In genomic region chr17:41919165-41919817, GRCh38 we compare ENCODE assay signal across 8 cellular contexts. TPM values are rescaled to one million over a fixed set of nuclear protein-coding genes. Genes with fewer than 3 reads are reported as not detected.
A peak's percentile ranks its signal among the peaks of the same experiment; 100 is the strongest.
DNase-seq lines count a peak whose midpoint lies in the region; ATAC-seq, FAIRE-seq and TF ChIP-seq lines count a peak whose summit lies in the region.

No MANE protein-coding gene starts in this region.

- H3K23ac ChIP-seq in H9 (ENCODE audit: insufficient read length, low read depth, low read length) = no peak overlapping the region

- H3K9me3 Mint-ChIP-seq in H9 = no peaks in the 10 kb centered on the region
- no peaks in the 10 kb centered on the region for H3K9me3 Mint-ChIP-seq in stimulated activated memory B cell treated with anti-CD40 and anti-IgM and Interleukin-4, amounts not matched to agents 10 μg/mL and 1 μg/mL and 100 μg/mL, for 72 hours

- peaks cover 11% of the 10 kb centered on the region for H3K23me2 ChIP-seq in H9 (ENCODE audit: insufficient read length, low read depth, low read length, poor library complexity, severe bottlenecking)

- peak overlapping the region; percentile 72 for H3K14ac ChIP-seq in H9 (ENCODE audit: insufficient read depth, low read length)

- TF ChIP-seq CTCF in H9 (conservative IDR thresholded peaks at IDR 0.05) (no peak), body of pancreas (IDR thresholded peaks at IDR 0.05) (no peak), keratinocyte (optimal IDR thresholded peaks at IDR 0.05 in 1 of 3, IDR thresholded peaks at IDR 0.05 in 1 of 3, conservative IDR thresholded peaks at IDR 0.05 in 1 of 3; ENCODE audit: extremely low read depth in 1 of 3, insufficient read depth in 2 of 3, low read length in 3 of 3) (no peak)

- H3K9me1 ChIP-seq in keratinocyte (ENCODE audit: control insufficient read depth, extremely low read depth, insufficient read depth, low read length) = peaks cover 8% of the 10 kb centered on the region

- H3K9ac ChIP-seq in H9 (ENCODE audit: extremely low read depth, insufficient read length, low read length) = peak overlapping the region; percentile 71
- H3K9ac ChIP-seq in keratinocyte (ENCODE audit: control insufficient read depth, extremely low read depth, insufficient read depth, low read length) = peak overlapping the region; percentile 70

- peaks cover 8% of the 10 kb centered on the region; the same call in 1 of the 2 replicates for H3K4me1 ChIP-seq in H9 (ENCODE audit: insufficient read depth, low read length)
- peaks cover 41% of the 10 kb centered on the region for H3K4me1 ChIP-seq in body of pancreas
- peaks cover 37% of the 10 kb centered on the region for H3K4me1 ChIP-seq in keratinocyte (ENCODE audit: control insufficient read depth, extremely low read depth, insufficient read depth, low read length)

- peaks cover 3% of the 10 kb centered on the region for H4K20me1 ChIP-seq in H9 (ENCODE audit: control insufficient read depth, insufficient read depth, insufficient read length)
- peaks cover 34% of the 10 kb centered on the region for H4K20me1 ChIP-seq in keratinocyte (ENCODE audit: control insufficient read depth, extremely low read depth, insufficient read depth, low read length)

- no peak overlapping the region for H3K4ac ChIP-seq in H9 (ENCODE audit: low read depth, low read length)

- no peak overlapping the region for H3K56ac ChIP-seq in H9 (ENCODE audit: insufficient read length, low read depth, low read length)

- peak overlapping the region; percentile 24 for H3K18ac ChIP-seq in H9 (ENCODE audit: insufficient read length, low read depth, low read length)

- no peaks in the 10 kb centered on the region for H3K36me3 ChIP-seq in body of pancreas (replicated peaks in 1 of 2; ENCODE audit: insufficient read depth in 1 of 2, low read depth in 2 of 2)
- H3K36me3 ChIP-seq in keratinocyte (ENCODE audit: control insufficient read depth in 2 of 2, extremely low read depth in 1 of 2, insufficient read depth in 2 of 2, low read length in 2 of 2) = peaks cover 10 to 13% of the 10 kb centered on the region in 2 experiments

- no peak overlapping the region for H4K8ac ChIP-seq in H9 (replicated peaks; ENCODE audit: insufficient read length, low read depth, low read length)

- peak overlapping the region; percentile 14 for H2BK5ac ChIP-seq in H9 (ENCODE audit: insufficient read length, low read length)

- H3K4me3 ChIP-seq in body of pancreas (peak overlapping the region in 1 of 2 donors; percentile 87), keratinocyte (ENCODE audit: control insufficient read depth in 2 of 3, extremely low read depth in 1 of 3, insufficient read depth in 2 of 3, low read depth in 1 of 3, low read length in 3 of 3) (peak overlapping the region; percentile 50 to 87 (median 72))

- peak overlapping the region; percentile 46 to 96 (median 94) for H3K27ac Mint-ChIP-seq in H9
- peak overlapping the region; percentile 88 for H3K27ac Mint-ChIP-seq in stimulated activated memory B cell treated with anti-CD40 and anti-IgM and Interleukin-4, amounts not matched to agents 10 μg/mL and 1 μg/mL and 100 μg/mL, for 72 hours

- no peak overlapping the region for H4K91ac ChIP-seq in H9 (ENCODE audit: insufficient read length, low read depth, low read length)

- no peak overlapping the region for H2BK20ac ChIP-seq in H9 (ENCODE audit: low read depth, low read length, poor library complexity, severe bottlenecking)

- H2BK120ac ChIP-seq in H9 (ENCODE audit: low read depth, low read length, poor library complexity, severe bottlenecking) = no peak overlapping the region

- no peak overlapping the region for H2BK12ac ChIP-seq in H9 (ENCODE audit: insufficient read length, low read depth, low read length)

- H3K27me3 Mint-ChIP-seq in H9 (ENCODE audit: low read depth) = no peaks in the 10 kb centered on the region
- no peaks in the 10 kb centered on the region for H3K27me3 Mint-ChIP-seq in stimulated activated memory B cell treated with anti-CD40 and anti-IgM and Interleukin-4, amounts not matched to agents 10 μg/mL and 1 μg/mL and 100 μg/mL, for 72 hours

- TF ChIP-seq POLR2A in body of pancreas (IDR thresholded peaks at IDR 0.05) = no peak

- no peak overlapping the region for H4K5ac ChIP-seq in H9 (ENCODE audit: insufficient read length, low read depth, low read length)

- no peaks in the 10 kb centered on the region for H3K9me3 ChIP-seq in H9 (ENCODE audit: control insufficient read depth, low read depth, low read length)
- no peaks in the 10 kb centered on the region for H3K9me3 ChIP-seq in body of pancreas
- no peaks in the 10 kb centered on the region for H3K9me3 ChIP-seq in keratinocyte (ENCODE audit: control insufficient read depth, low read depth, low read length)

- peaks cover 36 to 43% of the 10 kb centered on the region in 2 experiments for H3K4me1 Mint-ChIP-seq in H9
- H3K4me1 Mint-ChIP-seq in stimulated activated memory B cell treated with anti-CD40 and anti-IgM and Interleukin-4, amounts not matched to agents 10 μg/mL and 1 μg/mL and 100 μg/mL, for 72 hours = peaks cover 32% of the 10 kb centered on the region

- H3K4me2 ChIP-seq in H9 (ENCODE audit: insufficient read depth, insufficient read length, low read length) = peak overlapping the region; percentile 86
- peak overlapping the region; percentile 72 for H3K4me2 ChIP-seq in keratinocyte (ENCODE audit: control insufficient read depth, extremely low read depth, insufficient read depth, low read depth, low read length)

- H3K27ac ChIP-seq in H9 (ENCODE audit: insufficient read length, low read depth, low read length) = peak overlapping the region; percentile 40
- peak overlapping the region; percentile 85 to 96 (median 91) for H3K27ac ChIP-seq in body of pancreas
- H3K27ac ChIP-seq in keratinocyte (ENCODE audit: control insufficient read depth, insufficient read depth, low read length) = peak overlapping the region; percentile 54

- no peak overlapping the region for H2AK5ac ChIP-seq in H9 (ENCODE audit: insufficient read length, low read length)

- peak; percentile 30 for DNase-seq in COLO668 (lab: John Stamatoyannopoulos, UW; ENCODE audit: unreplicated experiment)
- peak; percentile 92 for DNase-seq in H9
- DNase-seq in NCI-H2227 (lab: John Stamatoyannopoulos, UW; ENCODE audit: unreplicated experiment) = peak; percentile 80
- no peak for DNase-seq in body of pancreas
- DNase-seq in keratinocyte (ENCODE audit: low read depth, low spot score) = peak; percentile 60
- DNase-seq in NCI-H1436 (lab: John Stamatoyannopoulos, UW) = no peak
- DNase-seq in cerebellar nuclear complex (lab: John Stamatoyannopoulos, UW) = no peak

- dilution Hi-C loops in keratinocyte (cut with MboI; ENCODE audit: extremely low pct_ligation_motif_present, low sequenced_read_pairs) = no loop called here

- H2BK15ac ChIP-seq in H9 (ENCODE audit: low read depth, low read length) = no peak overlapping the region

- H3K79me1 ChIP-seq in H9 (ENCODE audit: insufficient read depth, low read depth, low read length, poor library complexity, severe bottlenecking) = peaks cover 7% of the 10 kb centered on the region

- peak; percentile 28 for ATAC-seq in body of pancreas
- ATAC-seq in stimulated activated memory B cell treated with anti-CD40 and anti-IgM and Interleukin-4, amounts not matched to agents 10 μg/mL and 1 μg/mL and 100 μg/mL, for 72 hours = peak; percentile 1

- no peak overlapping the region for H2AFZ ChIP-seq in H9 (ENCODE audit: low read length)
- H2AFZ ChIP-seq in keratinocyte (ENCODE audit: control insufficient read depth, low read length) = peak overlapping the region; percentile 83

- H3K36me3 Mint-ChIP-seq in H9 (ENCODE audit: insufficient read depth in 1 of 3, low read depth in 3 of 3) = peaks cover 4 to 13% (median 12%) of the 10 kb centered on the region in 3 experiments; a peak in 5 of 7 replicates
- peaks cover 6% of the 10 kb centered on the region for H3K36me3 Mint-ChIP-seq in stimulated activated memory B cell treated with anti-CD40 and anti-IgM and Interleukin-4, amounts not matched to agents 10 μg/mL and 1 μg/mL and 100 μg/mL, for 72 hours

- peak overlapping the region; percentile 88 to 90 for H3K4me3 Mint-ChIP-seq in H9
- H3K4me3 Mint-ChIP-seq in stimulated activated memory B cell treated with anti-CD40 and anti-IgM and Interleukin-4, amounts not matched to agents 10 μg/mL and 1 μg/mL and 100 μg/mL, for 72 hours = peak overlapping the region; percentile 97

- H3K79me2 ChIP-seq in H9 (ENCODE audit: insufficient read depth, low read length) (peaks cover 39% of the 10 kb centered on the region), keratinocyte (ENCODE audit: control insufficient read depth, insufficient read depth, low read length) (peaks cover 45% of the 10 kb centered on the region)

- H3K27me3 ChIP-seq in H9 (ENCODE audit: insufficient read depth, low read length) = no peaks in the 10 kb centered on the region
- H3K27me3 ChIP-seq in body of pancreas = no peaks in the 10 kb centered on the region
- H3K27me3 ChIP-seq in keratinocyte (ENCODE audit: control insufficient read depth, extremely low read depth, insufficient read depth, low read length) = no peaks in the 10 kb centered on the region

- no CpG with 5 or more reads among the region's 33 CpGs for WGBS in H9 (ENCODE audit: extremely low coverage, insufficient read length, low lambda C conversion rate)
- 9 to 16% methylated on average over 7 to 33 of the region's 33 CpGs for WGBS in body of pancreas, 2 donors

- no peak overlapping the region for H3T11ph ChIP-seq in H9 (ENCODE audit: low read length)

- FAIRE-seq in keratinocyte (lab: Jason Lieb, UNC) = peak; percentile 84

- intact Hi-C loops in body of pancreas (cut with DNase I) = no loop called here

RNA-seq across cellular contexts. Expression of gene ACLY, which starts 0.5 kb away (rescaled TPM):
- total RNA-seq in H9 (2021) = 279 and 289 TPM in 2 replicates
- total RNA-seq in body of pancreas = 10 to 100 TPM; 39.2 to 59.0 TPM
- 310 to 444 TPM (median 363 TPM) in 3 replicates for polyA plus RNA-seq in keratinocyte
- 94.7 TPM for polyA plus RNA-seq in keratinocyte (2011; ENCODE audit: low read depth)
- 297 and 320 TPM in 2 replicates for polyA plus RNA-seq in keratinocyte (2011; cell fraction: cytosol; rRNA removed)
- polyA plus RNA-seq in keratinocyte (2011; cell fraction: nucleus; rRNA removed) = 455 and 462 TPM in 2 replicates
- 54.0 and 345 TPM in 2 replicates for polyA plus RNA-seq in keratinocyte (2012; ENCODE audit: low replicate concordance)
- 676 to 815 TPM (median 678 TPM) in 3 replicates for polyA minus RNA-seq in keratinocyte
- polyA minus RNA-seq in keratinocyte (2011; cell fraction: cytosol; rRNA and poly(A)+ RNA removed) = 655 TPM
- polyA minus RNA-seq in keratinocyte (2011; cell fraction: nucleus; rRNA and poly(A)+ RNA removed) = 479 and 627 TPM in 2 replicates

RNA-seq across cellular contexts. Expression of gene ODAD4, which starts 11.1 kb away (rescaled TPM):
- total RNA-seq in H9 (2021) (1.3 and 2.1 TPM in 2 replicates), body of pancreas (under 1 TPM; 0.26 to 0.66 TPM)
- 0.07 to 0.20 TPM (median 0.17 TPM) in 3 replicates for polyA plus RNA-seq in keratinocyte
- 0.12 TPM for polyA plus RNA-seq in keratinocyte (2011; ENCODE audit: low read depth)
- polyA plus RNA-seq in keratinocyte (2011; cell fraction: cytosol; rRNA removed) = 0.05 and 0.18 TPM in 2 replicates
- polyA plus RNA-seq in keratinocyte (2011; cell fraction: nucleus; rRNA removed) = 0.20 and 0.27 TPM in 2 replicates
- polyA plus RNA-seq in keratinocyte (2012; ENCODE audit: low replicate concordance) = 0.18 TPM in 1 of 2 replicates, not detected in the other
- not detected in 3 replicates for polyA minus RNA-seq in keratinocyte
- polyA minus RNA-seq in keratinocyte (2011; cell fraction: cytosol; rRNA and poly(A)+ RNA removed) = not detected
- polyA minus RNA-seq in keratinocyte (2011; cell fraction: nucleus; rRNA and poly(A)+ RNA removed) = not detected in 2 replicates

RNA-seq across cellular contexts. Expression of gene CNP, which starts 47.3 kb away (rescaled TPM):
- 78.5 and 79.7 TPM in 2 replicates for total RNA-seq in H9 (2021)
- 10 to 100 TPM; 36.3 to 70.2 TPM for total RNA-seq in body of pancreas
- 32.4 to 37.8 TPM (median 37.2 TPM) in 3 replicates for polyA plus RNA-seq in keratinocyte
- 20.2 TPM for polyA plus RNA-seq in keratinocyte (2011; ENCODE audit: low read depth)
- polyA plus RNA-seq in keratinocyte (2011; cell fraction: cytosol; rRNA removed) = 21.6 and 35.4 TPM in 2 replicates
- polyA plus RNA-seq in keratinocyte (2011; cell fraction: nucleus; rRNA removed) = 24.5 and 34.5 TPM in 2 replicates
- polyA plus RNA-seq in keratinocyte (2012; ENCODE audit: low replicate concordance) = 18.9 and 48.6 TPM in 2 replicates
- 76.8 to 188 TPM (median 114 TPM) in 3 replicates for polyA minus RNA-seq in keratinocyte
- polyA minus RNA-seq in keratinocyte (2011; cell fraction: cytosol; rRNA and poly(A)+ RNA removed) = 68.3 TPM
- polyA minus RNA-seq in keratinocyte (2011; cell fraction: nucleus; rRNA and poly(A)+ RNA removed) = 22.4 and 60.7 TPM in 2 replicates

RNA-seq across cellular contexts. Expression of gene KLHL11, which starts 54.1 kb away (rescaled TPM):
- total RNA-seq in H9 (2021) (16.8 and 17.0 TPM in 2 replicates), body of pancreas (10 to 100 TPM; 15.2 to 16.3 TPM)
- polyA plus RNA-seq in keratinocyte = 4.7 to 6.7 TPM (median 5.2 TPM) in 3 replicates
- polyA plus RNA-seq in keratinocyte (2011; ENCODE audit: low read depth) = 4.3 TPM
- 2.5 and 4.3 TPM in 2 replicates for polyA plus RNA-seq in keratinocyte (2011; cell fraction: cytosol; rRNA removed)
- polyA plus RNA-seq in keratinocyte (2011; cell fraction: nucleus; rRNA removed) = 5.9 and 7.6 TPM in 2 replicates
- 2.1 and 3.9 TPM in 2 replicates for polyA plus RNA-seq in keratinocyte (2012; ENCODE audit: low replicate concordance)
- polyA minus RNA-seq in keratinocyte = 11.0 to 29.8 TPM (median 24.6 TPM) in 3 replicates
- 15.7 TPM for polyA minus RNA-seq in keratinocyte (2011; cell fraction: cytosol; rRNA and poly(A)+ RNA removed)
- 15.4 and 25.7 TPM in 2 replicates for polyA minus RNA-seq in keratinocyte (2011; cell fraction: nucleus; rRNA and poly(A)+ RNA removed)

Comparison
In these comparisons a context has a peak if more than half of its experiments do, and no peak if none do; other contexts are left out.
1. DNase-seq: peak in COLO668 (single experiment), H9 (single experiment), NCI-H2227 (single experiment) and keratinocyte (single experiment); none in body of pancreas (0 of 4), NCI-H1436 (single experiment) and cerebellar nuclear complex (0 of 2).
2. H3K27ac ChIP-seq: peak in every context shown above with its lines; median percentile 91 in body of pancreas; 54 in keratinocyte; 40 in H9.